Comparison of ENCODE assay signal across 8 cellular contexts in the genomic region with DNA sequence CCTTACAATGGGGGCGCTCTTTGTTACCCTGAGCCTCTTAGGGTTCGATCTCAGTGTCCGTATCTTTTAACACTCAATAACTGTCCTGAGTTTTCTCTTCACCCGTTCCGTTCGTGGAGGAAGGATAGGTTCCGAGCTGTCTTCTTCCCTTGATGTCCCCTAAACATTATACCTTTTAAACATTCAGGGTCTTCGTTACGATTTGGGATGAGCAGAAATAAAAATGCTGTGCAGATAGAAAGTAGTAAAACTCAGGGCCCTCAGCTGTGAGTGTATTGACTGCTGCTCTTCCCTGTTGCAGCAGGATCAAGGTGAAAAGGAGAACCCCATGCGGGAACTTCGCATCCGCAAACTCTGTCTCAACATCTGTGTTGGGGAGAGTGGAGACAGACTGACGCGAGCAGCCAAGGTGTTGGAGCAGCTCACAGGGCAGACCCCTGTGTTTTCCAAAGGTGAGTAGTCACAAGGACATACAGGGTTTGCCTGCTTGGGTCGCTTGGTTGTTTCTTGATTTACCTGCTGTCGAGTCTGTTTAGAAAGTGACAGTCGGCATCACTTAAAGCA. TPM values are rescaled to one million over a fixed set of nuclear protein-coding genes. Genes with fewer than 3 reads are reported as not detected.
A peak's percentile ranks its signal among the peaks of the same experiment; 100 is the strongest.
DNase-seq lines count a peak whose midpoint lies in the region; ATAC-seq, FAIRE-seq and TF ChIP-seq lines count a peak whose summit lies in the region.

No MANE protein-coding gene starts in this region.

- intact Hi-C loops in activated T-helper 2 cell treated with anti-CD3 and anti-CD28 coated beads, Interferon-gamma antibody, Interleukin-2, Interleukin-4, amounts not matched to agents 10 μg/mL and 5 μg/mL and 100 μg/mL, durations not matched to agents 14 hours and 24 hours and 36 hours (cut with micrococcal nuclease), result loop anchor here (1.0 kb wide), 1 partner anchor 324 kb away; no protein-coding TSS in a partner anchor
- intact Hi-C loops in kidney (cut with DNase I), result no loop called here

- H3K4me1 ChIP-seq in kidney (ENCODE audit: control insufficient read depth in 1 of 2, insufficient read depth in 1 of 2, low read depth in 1 of 2, low read length in 2 of 2), result peaks cover 14 to 16% of the 10 kb centered on the region in 2 donors

- no peak for ATAC-seq in GM21619 (IDR thresholded peaks at IDR 0.05; ENCODE audit: unreplicated experiment)

- no peaks in the 10 kb centered on the region for H3K9me3 ChIP-seq in kidney (ENCODE audit: control insufficient read depth in 1 of 2, low read length in 2 of 2)

- DNase-seq in activated CD8-positive, alpha-beta memory T cell treated with anti-CD3 and anti-CD28 coated beads for 24 hours, result peak; percentile 69
- no peak for DNase-seq in activated CD8-positive, alpha-beta memory T cell treated with anti-CD3 and anti-CD28 coated beads, Interleukin-2, amount 50 U/mL, for 48 hours
- DNase-seq in activated T-helper 2 cell treated with anti-CD3 and anti-CD28 coated beads, Interferon-gamma antibody, Interleukin-2, Interleukin-4, amounts not matched to agents 10 μg/mL and 5 μg/mL and 100 μg/mL, durations not matched to agents 14 hours and 24 hours and 36 hours (ENCODE audit: low spot score), result no peak
- DNase-seq in kidney, result no peak
- DNase-seq in HUDEP-2 (lab: John Stamatoyannopoulos, UW; ENCODE audit: unreplicated experiment in 76 of 76), result no peak
- no peak for DNase-seq in GM03348 (ENCODE audit: low spot score)

- H3K27me3 Mint-ChIP-seq in activated T-helper 2 cell treated with anti-CD3 and anti-CD28 coated beads, Interferon-gamma antibody, Interleukin-2, Interleukin-4, amounts not matched to agents 10 μg/mL and 5 μg/mL and 100 μg/mL, durations not matched to agents 14 hours and 24 hours and 36 hours (ENCODE audit: low read depth), result no peaks in the 10 kb centered on the region

- peaks cover 58% of the 10 kb centered on the region for H3K36me3 Mint-ChIP-seq in activated T-helper 2 cell treated with anti-CD3 and anti-CD28 coated beads, Interferon-gamma antibody, Interleukin-2, Interleukin-4, amounts not matched to agents 10 μg/mL and 5 μg/mL and 100 μg/mL, durations not matched to agents 14 hours and 24 hours and 36 hours (ENCODE audit: low read depth)

- peak overlapping the region in 1 of 2 donors; percentile 88 for H3K27ac ChIP-seq in kidney (ENCODE audit: low read depth in 2 of 2, low read length in 2 of 2)
- H3K27ac ChIP-seq in temporal lobe (ENCODE audit: low read depth, low read length), result peak overlapping the region; percentile 82

- H3K4me3 Mint-ChIP-seq in activated T-helper 2 cell treated with anti-CD3 and anti-CD28 coated beads, Interferon-gamma antibody, Interleukin-2, Interleukin-4, amounts not matched to agents 10 μg/mL and 5 μg/mL and 100 μg/mL, durations not matched to agents 14 hours and 24 hours and 36 hours (ENCODE audit: low read depth), result peak overlapping the region; percentile 93

- FAIRE-seq in kidney (lab: Jason Lieb, UNC), result no peak

- peak overlapping the region; percentile 90 for H3K27ac Mint-ChIP-seq in activated T-helper 2 cell treated with anti-CD3 and anti-CD28 coated beads, Interferon-gamma antibody, Interleukin-2, Interleukin-4, amounts not matched to agents 10 μg/mL and 5 μg/mL and 100 μg/mL, durations not matched to agents 14 hours and 24 hours and 36 hours

- peaks cover 38% of the 10 kb centered on the region for H3K4me1 Mint-ChIP-seq in activated T-helper 2 cell treated with anti-CD3 and anti-CD28 coated beads, Interferon-gamma antibody, Interleukin-2, Interleukin-4, amounts not matched to agents 10 μg/mL and 5 μg/mL and 100 μg/mL, durations not matched to agents 14 hours and 24 hours and 36 hours (ENCODE audit: low read depth)

- H3K9ac ChIP-seq in kidney (ENCODE audit: low read length in 2 of 2), result peak overlapping the region; percentile 99

- H3K4me3 ChIP-seq in kidney (ENCODE audit: low read length in 2 of 2), result peak overlapping the region; percentile 86 to 97

- H3K9me3 Mint-ChIP-seq in activated T-helper 2 cell treated with anti-CD3 and anti-CD28 coated beads, Interferon-gamma antibody, Interleukin-2, Interleukin-4, amounts not matched to agents 10 μg/mL and 5 μg/mL and 100 μg/mL, durations not matched to agents 14 hours and 24 hours and 36 hours, result no peaks in the 10 kb centered on the region

- H3K36me3 ChIP-seq in kidney (ENCODE audit: control insufficient read depth in 1 of 2, insufficient read depth in 2 of 2, low read length in 2 of 2), result peaks cover 25 to 43% of the 10 kb centered on the region in 2 donors

- no peak for TF ChIP-seq CTCF in kidney (IDR thresholded peaks at IDR 0.05; ENCODE audit: borderline replicate concordance, extremely low read depth, insufficient read depth)

RNA-seq across cellular contexts. Expression of gene RPL11, which starts 0.8 kb away (rescaled TPM):
- 1,169 and 1,221 TPM in 2 replicates for total RNA-seq in activated T-helper 2 cell treated with anti-CD3 and anti-CD28 coated beads, Interferon-gamma antibody, Interleukin-2, Interleukin-4, amounts not matched to agents 10 μg/mL and 5 μg/mL and 100 μg/mL, durations not matched to agents 14 hours and 24 hours and 36 hours
- total RNA-seq in kidney (829 TPM), temporal lobe (756 TPM)
- 2,056 TPM for polyA plus RNA-seq in kidney (ENCODE audit: insufficient read depth, low read depth, low replicate concordance)

RNA-seq across cellular contexts. Expression of gene ELOA, which starts 50.9 kb away (rescaled TPM):
- total RNA-seq in activated T-helper 2 cell treated with anti-CD3 and anti-CD28 coated beads, Interferon-gamma antibody, Interleukin-2, Interleukin-4, amounts not matched to agents 10 μg/mL and 5 μg/mL and 100 μg/mL, durations not matched to agents 14 hours and 24 hours and 36 hours, result 42.0 and 45.5 TPM in 2 replicates
- total RNA-seq in kidney (39.1 TPM), temporal lobe (20.7 TPM)
- polyA plus RNA-seq in kidney (ENCODE audit: insufficient read depth, low read depth, low replicate concordance), result 13.7 TPM
